ENCODE assay signal across 8 cellular contexts in genomic region chr19:41531438-41532311, GRCh38. TPM values are rescaled to one million over a fixed set of nuclear protein-coding genes. Genes with fewer than 3 reads are reported as not detected.
DNase-seq lines count a peak whose midpoint lies in the region; ATAC-seq and TF ChIP-seq lines count a peak whose summit lies in the region.

No MANE protein-coding gene starts in this region.

- no peaks in the 10 kb centered on the region for H4K20me1 ChIP-seq in HCT116 (ENCODE audit: insufficient read depth)

- no peaks in the 10 kb centered on the region for H3K79me2 ChIP-seq in HCT116 (ENCODE audit: insufficient read depth, low read length)

- peaks cover 51% of the 10 kb centered on the region for H3K36me3 Mint-ChIP-seq in activated naive CD8-positive, alpha-beta T cell treated with anti-CD3 and anti-CD28 coated beads for 36 hours

- H3K9me3 ChIP-seq in HCT116 (ENCODE audit: control insufficient read depth in 1 of 2, insufficient read depth in 1 of 2, low read depth in 1 of 2, low read length in 2 of 2) = no peaks in the 10 kb centered on the region

- H3K4me2 ChIP-seq in HCT116 (ENCODE audit: low read length) = no peak overlapping the region

- no peaks in the 10 kb centered on the region for H3K36me3 ChIP-seq in HCT116 (ENCODE audit: control insufficient read depth in 1 of 2, insufficient read depth in 2 of 2, low read length in 2 of 2)

- BruUV-seq in HCT116 (replicated peaks; lab: Mats Ljungman, UMichigan) = no TSS peak

- H3K4me3 Mint-ChIP-seq in activated naive CD8-positive, alpha-beta T cell treated with anti-CD3 and anti-CD28 coated beads for 36 hours = peak overlapping the region; percentile 87

- no peak for ATAC-seq in HCT116
- ATAC-seq in GM18858 (IDR thresholded peaks at IDR 0.05; ENCODE audit: unreplicated experiment) = no peak

- peaks cover 3% of the 10 kb centered on the region for H3K27me3 Mint-ChIP-seq in activated naive CD8-positive, alpha-beta T cell treated with anti-CD3 and anti-CD28 coated beads for 36 hours

- peak overlapping the region; percentile 94 for H3K27ac Mint-ChIP-seq in activated naive CD8-positive, alpha-beta T cell treated with anti-CD3 and anti-CD28 coated beads for 36 hours

- DNase-seq in CD1c-positive myeloid dendritic cell (ENCODE audit: extremely low spot score) (peak; percentile 98), HCT116 (ENCODE audit: low read depth, low spot score) (no peak), SKM-1 (lab: John Stamatoyannopoulos, UW; ENCODE audit: unreplicated experiment) (peak; percentile 87), hepatic stellate cell (ENCODE audit: low spot score) (peak; percentile 15), NCI-H187 (lab: John Stamatoyannopoulos, UW) (no peak)
- DNase-seq in activated naive CD8-positive, alpha-beta T cell treated with anti-CD3 and anti-CD28 coated beads for 36 hours = peak; percentile 84
- peak; percentile 84 for DNase-seq in stimulated activated CD4-positive, alpha-beta T cell treated with anti-CD3 and anti-CD28 coated beads, Interleukin-4, amount 100 ng/mL, for 24 hours

- H3K4me1 Mint-ChIP-seq in activated naive CD8-positive, alpha-beta T cell treated with anti-CD3 and anti-CD28 coated beads for 36 hours = peaks cover 59% of the 10 kb centered on the region

- no peak overlapping the region for H3K27ac ChIP-seq in HCT116 (ENCODE audit: low read depth, low read length)

- RAD21 ChIA-PET in HCT116 (lab: Charles Lee; ENCODE audit: low non-redundant PET in 1 of 2, low total read pairs in 2 of 2, uncharacterized antibody in 2 of 2, unreplicated experiment in 2 of 2) = no interaction called here

- no peak overlapping the region for H3K4me3 ChIP-seq in HCT116 (replicated peaks in 1 of 2; ENCODE audit: low read depth in 1 of 2, low read length in 2 of 2)

- intact Hi-C loops in HCT116 (cut with micrococcal nuclease) = no loop called here

- no peaks in the 10 kb centered on the region for H3K4me1 ChIP-seq in HCT116 (ENCODE audit: control insufficient read depth in 1 of 2, insufficient read depth in 2 of 2, low read length in 2 of 2)

- no peaks in the 10 kb centered on the region for H3K9me2 ChIP-seq in HCT116 (ENCODE audit: insufficient read depth)

- no peak for TF ChIP-seq CTCF in HCT116 (IDR thresholded peaks at IDR 0.05 in 2 of 3, conservative IDR thresholded peaks at IDR 0.05 in 1 of 3; ENCODE audit: borderline replicate concordance in 1 of 3, insufficient read depth in 1 of 3, low read depth in 2 of 3, low read length in 2 of 3)

- POLR2A ChIA-PET in HCT116 (lab: Charles Lee) = no interaction called here

- no peak for TF ChIP-seq POLR2A in HCT116 (IDR thresholded peaks at IDR 0.05; ENCODE audit: borderline replicate concordance, extremely low read depth, insufficient read depth, insufficient read length)

- peaks cover 38% of the 10 kb centered on the region for H3K9me3 Mint-ChIP-seq in activated naive CD8-positive, alpha-beta T cell treated with anti-CD3 and anti-CD28 coated beads for 36 hours

- H3K9ac ChIP-seq in HCT116 (ENCODE audit: low read length) = no peak overlapping the region

- peaks cover 26% of the 10 kb centered on the region for H3K27me3 ChIP-seq in HCT116 (ENCODE audit: insufficient read depth, low read length)

- TF ChIP-seq RAD21 in HCT116 (IDR thresholded peaks at IDR 0.05; ENCODE audit: low read depth) = no peak

- CTCF ChIA-PET in HCT116 (lab: Charles Lee) = interaction anchor here (0.7 to 1.3 kb wide), 2 partner anchors 11 to 39 kb away, joined by 4 read pairs; no protein-coding TSS in a partner anchor

- peak overlapping the region; percentile 58 for H2AFZ ChIP-seq in HCT116 (ENCODE audit: low read depth, low read length, poor library complexity, severe bottlenecking)

TF ChIP-seq in HCT116, 20 proteins besides CTCF, POLR2A, EP300 and RAD21:
- TF ChIP-seq EZH2 (IDR thresholded peaks at IDR 0.05) (no peak), SP1 (IDR thresholded peaks at IDR 0.05; ENCODE audit: low read depth) (no peak), EGR1 (IDR thresholded peaks at IDR 0.05; ENCODE audit: low read depth) (no peak), SRF (IDR thresholded peaks at IDR 0.05; ENCODE audit: low read depth) (no peak), ZNF274 (IDR thresholded peaks at IDR 0.05; ENCODE audit: low read depth, low read length) (no peak), ZBTB33 (IDR thresholded peaks at IDR 0.05; ENCODE audit: extremely low read depth, insufficient replicate concordance, low read length) (no peak), CBX3 (IDR thresholded peaks at IDR 0.05; ENCODE audit: low read depth) (no peak), POLR2AphosphoS5 (IDR thresholded peaks at IDR 0.05; ENCODE audit: low read depth, low read length) (no peak), JUND (IDR thresholded peaks at IDR 0.05) (no peak), CEBPB (IDR thresholded peaks at IDR 0.05; ENCODE audit: low read depth) (no peak), EZH2phosphoT487 (IDR thresholded peaks at IDR 0.05; ENCODE audit: borderline replicate concordance) (no peak), FOSL1 (IDR thresholded peaks at IDR 0.05; ENCODE audit: low read depth) (no peak), ZFX (IDR thresholded peaks at IDR 0.05) (no peak)
- TF ChIP-seq, protein P1, sequence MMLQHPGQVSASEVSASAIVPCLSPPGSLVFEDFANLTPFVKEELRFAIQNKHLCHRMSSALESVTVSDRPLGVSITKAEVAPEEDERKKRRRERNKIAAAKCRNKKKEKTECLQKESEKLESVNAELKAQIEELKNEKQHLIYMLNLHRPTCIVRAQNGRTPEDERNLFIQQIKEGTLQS (IDR thresholded peaks at IDR 0.05) = no peak
- TF ChIP-seq, protein P2, sequence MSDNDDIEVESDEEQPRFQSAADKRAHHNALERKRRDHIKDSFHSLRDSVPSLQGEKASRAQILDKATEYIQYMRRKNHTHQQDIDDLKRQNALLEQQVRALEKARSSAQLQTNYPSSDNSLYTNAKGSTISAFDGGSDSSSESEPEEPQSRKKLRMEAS (IDR thresholded peaks at IDR 0.05) = no peak
- TF ChIP-seq, protein P3, sequence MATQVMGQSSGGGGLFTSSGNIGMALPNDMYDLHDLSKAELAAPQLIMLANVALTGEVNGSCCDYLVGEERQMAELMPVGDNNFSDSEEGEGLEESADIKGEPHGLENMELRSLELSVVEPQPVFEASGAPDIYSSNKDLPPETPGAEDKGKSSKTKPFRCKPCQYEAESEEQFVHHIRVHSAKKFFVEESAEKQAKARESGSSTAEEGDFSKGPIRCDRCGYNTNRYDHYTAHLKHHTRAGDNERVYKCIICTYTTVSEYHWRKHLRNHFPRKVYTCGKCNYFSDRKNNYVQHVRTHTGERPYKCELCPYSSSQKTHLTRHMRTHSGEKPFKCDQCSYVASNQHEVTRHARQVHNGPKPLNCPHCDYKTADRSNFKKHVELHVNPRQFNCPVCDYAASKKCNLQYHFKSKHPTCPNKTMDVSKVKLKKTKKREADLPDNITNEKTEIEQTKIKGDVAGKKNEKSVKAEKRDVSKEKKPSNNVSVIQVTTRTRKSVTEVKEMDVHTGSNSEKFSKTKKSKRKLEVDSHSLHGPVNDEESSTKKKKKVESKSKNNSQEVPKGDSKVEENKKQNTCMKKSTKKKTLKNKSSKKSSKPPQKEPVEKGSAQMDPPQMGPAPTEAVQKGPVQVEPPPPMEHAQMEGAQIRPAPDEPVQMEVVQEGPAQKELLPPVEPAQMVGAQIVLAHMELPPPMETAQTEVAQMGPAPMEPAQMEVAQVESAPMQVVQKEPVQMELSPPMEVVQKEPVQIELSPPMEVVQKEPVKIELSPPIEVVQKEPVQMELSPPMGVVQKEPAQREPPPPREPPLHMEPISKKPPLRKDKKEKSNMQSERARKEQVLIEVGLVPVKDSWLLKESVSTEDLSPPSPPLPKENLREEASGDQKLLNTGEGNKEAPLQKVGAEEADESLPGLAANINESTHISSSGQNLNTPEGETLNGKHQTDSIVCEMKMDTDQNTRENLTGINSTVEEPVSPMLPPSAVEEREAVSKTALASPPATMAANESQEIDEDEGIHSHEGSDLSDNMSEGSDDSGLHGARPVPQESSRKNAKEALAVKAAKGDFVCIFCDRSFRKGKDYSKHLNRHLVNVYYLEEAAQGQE (IDR thresholded peaks at IDR 0.05; ENCODE audit: low read depth) = no peak
TF ChIP-seq in HCT116: peak in this region for 0.

RNA-seq across cellular contexts. Expression of gene CEACAM21, which starts 44.3 kb away (rescaled TPM):
- 0.25 TPM for total RNA-seq in HCT116 (2021; ENCODE audit: unreplicated experiment)
- polyA plus RNA-seq in HCT116 (2012) = 0.12 and 0.29 TPM in 2 replicates
- total RNA-seq in activated naive CD8-positive, alpha-beta T cell treated with anti-CD3 and anti-CD28 coated beads for 36 hours = 10 to 100 TPM; 36.5 to 37.5 TPM

Comparison
In these comparisons a context has a peak if more than half of its experiments do, and no peak if none do; other contexts are left out.
1. DNase-seq: peak in CD1c-positive myeloid dendritic cell (single experiment), SKM-1 (single experiment), activated naive CD8-positive, alpha-beta T cell treated with anti-CD3 and anti-CD28 coated beads for 36 hours (single experiment), hepatic stellate cell (single experiment) and stimulated activated CD4-positive, alpha-beta T cell treated with anti-CD3 and anti-CD28 coated beads, Interleukin-4, amount 100 ng/mL, for 24 hours (single experiment); none in HCT116 (single experiment) and NCI-H187 (0 of 2).
2. RNA of gene CEACAM21, which starts 44.3 kb away (total RNA-seq): 36.5 to 37.5 TPM in activated naive CD8-positive, alpha-beta T cell treated with anti-CD3 and anti-CD28 coated beads for 36 hours; 0.25 TPM in HCT116 (single experiment); every median in the first group is over 10 times any median in the second.